ENCODE assay signal across 8 cellular contexts in the genomic region with DNA sequence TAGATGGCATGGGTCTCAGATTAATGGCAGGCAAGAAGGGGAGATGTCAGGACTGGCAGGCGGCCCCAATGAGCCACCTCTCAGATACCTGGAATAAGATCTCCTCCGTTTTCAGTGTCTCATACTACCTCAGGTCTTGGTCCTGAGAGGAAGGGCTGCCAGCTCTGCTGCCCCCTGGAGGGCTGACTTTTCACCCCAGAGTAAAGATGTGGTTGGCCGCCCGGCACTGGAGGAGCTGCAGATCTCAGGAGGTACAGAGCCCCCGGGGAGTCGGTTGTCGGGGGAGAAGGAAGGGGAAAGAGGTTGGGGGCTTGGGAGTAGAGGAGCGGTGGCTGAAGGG. TPM values are rescaled to one million over a fixed set of nuclear protein-coding genes. Genes with fewer than 3 reads are reported as not detected.
A peak's percentile ranks its signal among the peaks of the same experiment; 100 is the strongest.
DNase-seq lines count a peak whose midpoint lies in the region; ATAC-seq and TF ChIP-seq lines count a peak whose summit lies in the region.

No MANE protein-coding gene starts in this region.

- peak overlapping the region; percentile 39 for H3K27ac Mint-ChIP-seq in stimulated activated naive B cell treated with anti-CD40 and anti-IgM and Interleukin-4, amounts not matched to agents 10 μg/mL and 1 μg/mL and 100 μg/mL, for 72 hours

- no peak overlapping the region for H3K27ac ChIP-seq in SK-N-MC
- H3K27ac ChIP-seq in liver (ENCODE audit: low read depth in 1 of 2, low read length in 2 of 2) = no peak overlapping the region

- peaks cover 0 to 2% of the 10 kb centered on the region in 2 donors for H3K36me3 Mint-ChIP-seq in stimulated activated naive B cell treated with anti-CD40 and anti-IgM and Interleukin-4, amounts not matched to agents 10 μg/mL and 1 μg/mL and 100 μg/mL, for 72 hours

- peaks cover 65 to 69% of the 10 kb centered on the region in 2 donors for H3K27me3 Mint-ChIP-seq in stimulated activated naive B cell treated with anti-CD40 and anti-IgM and Interleukin-4, amounts not matched to agents 10 μg/mL and 1 μg/mL and 100 μg/mL, for 72 hours

- H3K9me3 ChIP-seq in SK-N-MC (ENCODE audit: low read depth, low read length) = no peaks in the 10 kb centered on the region
- peaks cover 0 to 3% (median 1%) of the 10 kb centered on the region in 4 donors for H3K9me3 ChIP-seq in liver (ENCODE audit: control insufficient read depth in 4 of 4, low read length in 3 of 4)

- peak; percentile 48 to 56 for ATAC-seq in stimulated activated naive B cell treated with anti-CD40 and anti-IgM and Interleukin-4, amounts not matched to agents 10 μg/mL and 1 μg/mL and 100 μg/mL, for 72 hours (replicated peaks)
- no peak for ATAC-seq in HG03280 (IDR thresholded peaks at IDR 0.05; ENCODE audit: unreplicated experiment)

- WGBS in liver = 17% methylated on average over 8 of the region's 8 CpGs

- peak overlapping the region; percentile 42 to 51 for H3K4me3 Mint-ChIP-seq in stimulated activated naive B cell treated with anti-CD40 and anti-IgM and Interleukin-4, amounts not matched to agents 10 μg/mL and 1 μg/mL and 100 μg/mL, for 72 hours

- peaks cover 11 to 19% (median 15%) of the 10 kb centered on the region in 4 donors for H3K4me1 ChIP-seq in liver (ENCODE audit: control insufficient read depth in 4 of 4, insufficient read depth in 4 of 4, low read length in 3 of 4)

- peaks cover 3 to 7% of the 10 kb centered on the region in 2 donors for H3K9me3 Mint-ChIP-seq in stimulated activated naive B cell treated with anti-CD40 and anti-IgM and Interleukin-4, amounts not matched to agents 10 μg/mL and 1 μg/mL and 100 μg/mL, for 72 hours

- DNase-seq in BJ (ENCODE audit: low read depth) (no peak), HCEC 1CT (peak; percentile 54), SK-N-MC (ENCODE audit: low read depth, low spot score) (no peak), cerebellar cortex (ENCODE audit: low spot score) (peak; percentile 52), NCI-H524 treated with DMSO at 0.1 percent for 48 hours (lab: John Stamatoyannopoulos, UW) (no peak)
- no peak for DNase-seq in stimulated activated naive B cell treated with anti-CD40 and anti-IgM and Interleukin-4, amounts not matched to agents 10 μg/mL and 1 μg/mL and 100 μg/mL, for 72 hours

- H3K27me3 ChIP-seq in BJ (ENCODE audit: control insufficient read depth, insufficient read depth, low read length) (no peaks in the 10 kb centered on the region), liver (ENCODE audit: control insufficient read depth in 4 of 4, insufficient read depth in 4 of 4, low read length in 3 of 4) (peaks cover 0 to 3% (median 1%) of the 10 kb centered on the region in 4 donors)

- H3K9ac ChIP-seq in SK-N-MC (ENCODE audit: insufficient read length) = no peak overlapping the region
- no peak overlapping the region for H3K9ac ChIP-seq in liver (ENCODE audit: low read depth in 1 of 2, low read length in 2 of 2)

- CTCF ChIA-PET in BJ (lab: Yijun Ruan, JAX) = interaction anchor here (0.5 to 27.3 kb wide), 43 partner anchors 9 to 1841 kb away, joined by 3 to 584 read pairs (median 4); no protein-coding TSS in a partner anchor

- H3K36me3 ChIP-seq in BJ (ENCODE audit: control insufficient read depth, insufficient read depth, low read length) (no peaks in the 10 kb centered on the region), SK-N-MC (ENCODE audit: insufficient read depth, low read length) (no peaks in the 10 kb centered on the region), liver (ENCODE audit: control insufficient read depth in 4 of 4, insufficient read depth in 3 of 4, low read depth in 1 of 4, low read length in 3 of 4) (no peaks in the 10 kb centered on the region)

- peak in 1 of 2 donors; percentile 19 for TF ChIP-seq RAD21 in liver (IDR thresholded peaks at IDR 0.05)

- POLR2A ChIA-PET in BJ (lab: Charles Lee) = no interaction called here

- H3K4me3 ChIP-seq in BJ (ENCODE audit: low read depth, low read length) (peak overlapping the region; percentile 70), SK-N-MC (peak overlapping the region; percentile 76), liver (ENCODE audit: low read depth in 1 of 3, low read length in 3 of 3) (no peak overlapping the region)

- peak; percentile 74 for TF ChIP-seq CTCF in BJ (IDR thresholded peaks at IDR 0.05; ENCODE audit: insufficient read depth, low read depth, low read length)
- TF ChIP-seq CTCF in liver (IDR thresholded peaks at IDR 0.05; ENCODE audit: low read depth, low read length, missing input control) = peak; percentile 22

- H3K4me1 Mint-ChIP-seq in stimulated activated naive B cell treated with anti-CD40 and anti-IgM and Interleukin-4, amounts not matched to agents 10 μg/mL and 1 μg/mL and 100 μg/mL, for 72 hours = peaks cover 4 to 6% of the 10 kb centered on the region in 2 donors

TF ChIP-seq in liver, 16 proteins besides CTCF, POLR2A, EP300 and RAD21:
- TF ChIP-seq HNF4G (IDR thresholded peaks at IDR 0.05) = no peak
- no peak for TF ChIP-seq GABPA (IDR thresholded peaks at IDR 0.05 in 1 of 2, conservative IDR thresholded peaks at IDR 0.05 in 1 of 2)
- no peak for TF ChIP-seq TAF1 (conservative IDR thresholded peaks at IDR 0.05)
- TF ChIP-seq, protein P1, sequence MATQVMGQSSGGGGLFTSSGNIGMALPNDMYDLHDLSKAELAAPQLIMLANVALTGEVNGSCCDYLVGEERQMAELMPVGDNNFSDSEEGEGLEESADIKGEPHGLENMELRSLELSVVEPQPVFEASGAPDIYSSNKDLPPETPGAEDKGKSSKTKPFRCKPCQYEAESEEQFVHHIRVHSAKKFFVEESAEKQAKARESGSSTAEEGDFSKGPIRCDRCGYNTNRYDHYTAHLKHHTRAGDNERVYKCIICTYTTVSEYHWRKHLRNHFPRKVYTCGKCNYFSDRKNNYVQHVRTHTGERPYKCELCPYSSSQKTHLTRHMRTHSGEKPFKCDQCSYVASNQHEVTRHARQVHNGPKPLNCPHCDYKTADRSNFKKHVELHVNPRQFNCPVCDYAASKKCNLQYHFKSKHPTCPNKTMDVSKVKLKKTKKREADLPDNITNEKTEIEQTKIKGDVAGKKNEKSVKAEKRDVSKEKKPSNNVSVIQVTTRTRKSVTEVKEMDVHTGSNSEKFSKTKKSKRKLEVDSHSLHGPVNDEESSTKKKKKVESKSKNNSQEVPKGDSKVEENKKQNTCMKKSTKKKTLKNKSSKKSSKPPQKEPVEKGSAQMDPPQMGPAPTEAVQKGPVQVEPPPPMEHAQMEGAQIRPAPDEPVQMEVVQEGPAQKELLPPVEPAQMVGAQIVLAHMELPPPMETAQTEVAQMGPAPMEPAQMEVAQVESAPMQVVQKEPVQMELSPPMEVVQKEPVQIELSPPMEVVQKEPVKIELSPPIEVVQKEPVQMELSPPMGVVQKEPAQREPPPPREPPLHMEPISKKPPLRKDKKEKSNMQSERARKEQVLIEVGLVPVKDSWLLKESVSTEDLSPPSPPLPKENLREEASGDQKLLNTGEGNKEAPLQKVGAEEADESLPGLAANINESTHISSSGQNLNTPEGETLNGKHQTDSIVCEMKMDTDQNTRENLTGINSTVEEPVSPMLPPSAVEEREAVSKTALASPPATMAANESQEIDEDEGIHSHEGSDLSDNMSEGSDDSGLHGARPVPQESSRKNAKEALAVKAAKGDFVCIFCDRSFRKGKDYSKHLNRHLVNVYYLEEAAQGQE (IDR thresholded peaks at IDR 0.05) = no peak
- TF ChIP-seq JUND (IDR thresholded peaks at IDR 0.05) = no peak
- TF ChIP-seq SP1 (IDR thresholded peaks at IDR 0.05) = no peak
- no peak for TF ChIP-seq RXRA (IDR thresholded peaks at IDR 0.05)
- no peak for TF ChIP-seq YY1 (IDR thresholded peaks at IDR 0.05)
- TF ChIP-seq, protein P2, sequence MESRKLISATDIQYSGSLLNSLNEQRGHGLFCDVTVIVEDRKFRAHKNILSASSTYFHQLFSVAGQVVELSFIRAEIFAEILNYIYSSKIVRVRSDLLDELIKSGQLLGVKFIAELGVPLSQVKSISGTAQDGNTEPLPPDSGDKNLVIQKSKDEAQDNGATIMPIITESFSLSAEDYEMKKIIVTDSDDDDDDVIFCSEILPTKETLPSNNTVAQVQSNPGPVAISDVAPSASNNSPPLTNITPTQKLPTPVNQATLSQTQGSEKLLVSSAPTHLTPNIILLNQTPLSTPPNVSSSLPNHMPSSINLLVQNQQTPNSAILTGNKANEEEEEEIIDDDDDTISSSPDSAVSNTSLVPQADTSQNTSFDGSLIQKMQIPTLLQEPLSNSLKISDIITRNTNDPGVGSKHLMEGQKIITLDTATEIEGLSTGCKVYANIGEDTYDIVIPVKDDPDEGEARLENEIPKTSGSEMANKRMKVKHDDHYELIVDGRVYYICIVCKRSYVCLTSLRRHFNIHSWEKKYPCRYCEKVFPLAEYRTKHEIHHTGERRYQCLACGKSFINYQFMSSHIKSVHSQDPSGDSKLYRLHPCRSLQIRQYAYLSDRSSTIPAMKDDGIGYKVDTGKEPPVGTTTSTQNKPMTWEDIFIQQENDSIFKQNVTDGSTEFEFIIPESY (IDR thresholded peaks at IDR 0.05) = no peak
- TF ChIP-seq NR2F2 (IDR thresholded peaks at IDR 0.05) = no peak
- no peak for TF ChIP-seq FOXA2 (IDR thresholded peaks at IDR 0.05)
- TF ChIP-seq EGR1 (IDR thresholded peaks at IDR 0.05; ENCODE audit: low read depth in 2 of 2) = no peak
- TF ChIP-seq HNF4A (conservative IDR thresholded peaks at IDR 0.05) = no peak
- TF ChIP-seq, protein P3, sequence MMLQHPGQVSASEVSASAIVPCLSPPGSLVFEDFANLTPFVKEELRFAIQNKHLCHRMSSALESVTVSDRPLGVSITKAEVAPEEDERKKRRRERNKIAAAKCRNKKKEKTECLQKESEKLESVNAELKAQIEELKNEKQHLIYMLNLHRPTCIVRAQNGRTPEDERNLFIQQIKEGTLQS (IDR thresholded peaks at IDR 0.05) = no peak
- TF ChIP-seq, protein P4, sequence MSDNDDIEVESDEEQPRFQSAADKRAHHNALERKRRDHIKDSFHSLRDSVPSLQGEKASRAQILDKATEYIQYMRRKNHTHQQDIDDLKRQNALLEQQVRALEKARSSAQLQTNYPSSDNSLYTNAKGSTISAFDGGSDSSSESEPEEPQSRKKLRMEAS (IDR thresholded peaks at IDR 0.05) = no peak
- TF ChIP-seq FOXA1 (IDR thresholded peaks at IDR 0.05) = no peak
TF ChIP-seq in liver: peak in this region for 0.

RNA-seq across cellular contexts. Expression of a gene that starts 0.6 kb away (rescaled TPM):
- polyA plus RNA-seq in BJ (2011; rRNA removed) = 9.8 and 11.9 TPM in 2 replicates
- 2.3 and 2.9 TPM in 2 replicates for polyA minus RNA-seq in BJ (2011; rRNA and poly(A)+ RNA removed)
- under 1 TPM; 0.17 to 0.47 TPM for total RNA-seq in liver
- polyA plus RNA-seq in liver = under 1 TPM; 0.17 to 0.19 TPM

Comparison
In these comparisons a context has a peak if more than half of its experiments do, and no peak if none do; other contexts are left out.
1. DNase-seq: peak in HCEC 1CT (single experiment) and cerebellar cortex (single experiment); none in BJ (single experiment), SK-N-MC (single experiment), stimulated activated naive B cell treated with anti-CD40 and anti-IgM and Interleukin-4, amounts not matched to agents 10 μg/mL and 1 μg/mL and 100 μg/mL, for 72 hours (single experiment) and NCI-H524 treated with DMSO at 0.1 percent for 48 hours (single experiment).
2. H3K4me3 ChIP-seq: peak in BJ (single experiment) and SK-N-MC (single experiment); none in liver (0 of 3).